In the genomic region with DNA sequence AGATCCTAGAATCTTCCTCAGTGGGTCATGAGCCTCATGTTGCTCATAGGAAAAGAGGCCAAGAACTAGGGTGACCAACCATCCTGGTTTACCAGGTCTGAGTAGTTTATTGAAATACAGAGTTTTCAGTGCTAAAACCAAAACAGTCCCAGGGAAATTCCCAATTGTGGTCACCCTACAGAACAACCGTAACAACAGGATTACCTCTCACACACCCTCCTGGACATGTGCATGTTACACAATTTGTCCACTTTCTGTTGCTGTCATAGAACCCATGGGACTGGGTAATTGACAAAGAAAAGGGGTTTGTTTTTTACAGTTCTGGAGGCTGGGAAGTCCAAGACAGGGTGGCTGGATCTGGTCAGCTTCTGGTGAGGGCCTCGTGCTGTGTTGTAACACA, we compare ENCODE assay signal across 18 cellular contexts. TPM values are rescaled to one million over a fixed set of nuclear protein-coding genes. Genes with fewer than 3 reads are reported as not detected.
"Had no signal": no experiment of that assay in that cellular context is flagged by ENCODE, and none has a peak within 500 bp of the region (broad histone marks: within the 10 kb centered on the region; RNA-seq: fewer than 3 reads in every experiment).

No MANE protein-coding gene starts in this region.

- H2AFZ ChIP-seq: hepatocyte had no signal

- H3K27ac Mint-ChIP-seq: activated naive CD8-positive, alpha-beta T cell treated with anti-CD3 and anti-CD28 coated beads, Interleukin-2, amount 10 ng/mL, durations not matched to agents 7 days and 5 days had no signal

- ATAC-seq: gastroesophageal sphincter, left ventricle myocardium superior, pancreas had no signal

- H3K9me3 ChIP-seq: gastroesophageal sphincter, pancreas, stomach, vagina had no signal

- H3K4me3 ChIP-seq: cardiac muscle cell, gastroesophageal sphincter, hepatocyte, pancreas, stomach, vagina had no signal

- H3K79me2 ChIP-seq: hepatocyte had no signal

- H3K27me3 Mint-ChIP-seq: activated naive CD8-positive, alpha-beta T cell treated with anti-CD3 and anti-CD28 coated beads, Interleukin-2, amount 10 ng/mL, durations not matched to agents 7 days and 5 days had no signal

- H3K4me3 Mint-ChIP-seq: activated naive CD8-positive, alpha-beta T cell treated with anti-CD3 and anti-CD28 coated beads, Interleukin-2, amount 10 ng/mL, durations not matched to agents 7 days and 5 days had no signal

- H3K27ac ChIP-seq: cardiac muscle cell, gastroesophageal sphincter, hepatocyte, pancreas, stomach, vagina, VCaP had no signal

- DNase-seq: activated CD4-positive, alpha-beta T cell treated with anti-CD3 and anti-CD28 coated beads for 4 hours; activated gamma-delta T cell; activated naive CD8-positive, alpha-beta T cell treated with anti-CD3 and anti-CD28 coated beads, Interleukin-2, amount 10 ng/mL, durations not matched to agents 7 days and 5 days; activated T-cell treated with anti-CD3 and anti-CD28 coated beads, Interleukin-2, amount 50 U/mL, for 1 hour; aorta; left ventricle myocardium superior; pancreas; stimulated activated CD4-positive, alpha-beta T cell treated with anti-CD3 and anti-CD28 coated beads, Interleukin-4, amount 100 ng/mL, for 1 hour; stimulated activated CD8-positive, alpha-beta memory T cell treated with anti-CD3 and anti-CD28 coated beads, Interleukin-4, amount 100 ng/mL, for 48 hours; stomach; SW 1271; T1000 had no signal

- H3K27me3 ChIP-seq: cardiac muscle cell, hepatocyte, pancreas, vagina had no signal

- H3K4me1 ChIP-seq: gastroesophageal sphincter, pancreas, vagina had no signal

- H3K36me3 ChIP-seq: cardiac muscle cell, gastroesophageal sphincter, pancreas, stomach, vagina had no signal

- H3K4me2 ChIP-seq: hepatocyte had no signal

RNA-seq across cellular contexts. Expression of a gene that starts 54.7 kb away (rescaled TPM):
- total RNA-seq: activated naive CD8-positive, alpha-beta T cell treated with anti-CD3 and anti-CD28 coated beads, Interleukin-2, amount 10 ng/mL, durations not matched to agents 7 days and 5 days; cardiac muscle cell; kidney epithelial cell had no signal
